Comparison of ENCODE assay signal across 35 cellular contexts in genomic region chr15:83892498-83892897, GRCh38.
"Had no signal": no experiment of that assay in that cellular context is flagged by ENCODE, and none has a peak within 500 bp of the region (broad histone marks: within the 10 kb centered on the region; RNA-seq: fewer than 3 reads in every experiment).

No MANE protein-coding gene starts in this region.

- H3K27ac ChIP-seq: KMS-11 had no signal

- H3K27me3 ChIP-seq: MG63 had no signal

- H3K4me3 ChIP-seq: MG63 had no signal

- DNase-seq: Karpas-422, Kasumi-1, MG63, MM.1S, MV-4-11, NCI-H1048, NCI-H1092, NCI-H1092 treated with DMSO at 0.1 percent for 48 hours, NCI-H1105, NCI-H1105 treated with DMSO at 0.1 percent for 48 hours, NCI-H1417, NCI-H1417 treated with DMSO at 0.1 percent for 48 hours, NCI-H1436, NCI-H1436 treated with DMSO at 0.1 percent for 48 hours, NCI-H146, NCI-H1694, NCI-H1694 treated with DMSO at 0.1 percent for 48 hours, NCI-H187, NCI-H187 treated with DMSO at 0.1 percent for 48 hours, NCI-H1930, NCI-H2029, NCI-H2029 treated with DMSO at 0.1 percent for 48 hours, NCI-H2081, NCI-H2081 treated with DMSO at 0.1 percent for 48 hours, NCI-H2107, NCI-H2171, NCI-H2171 treated with DMSO at 0.1 percent for 48 hours, NCI-H2227 treated with DMSO at 0.1 percent for 48 hours, NCI-H226, NCI-H345, NCI-H446, NCI-H446 treated with DMSO at 0.1 percent for 48 hours, NCI-H510A, NCI-H510A treated with DMSO at 0.1 percent for 48 hours had no signal
